1 cellular context compared by ENCODE assay signal in the genomic region with DNA sequence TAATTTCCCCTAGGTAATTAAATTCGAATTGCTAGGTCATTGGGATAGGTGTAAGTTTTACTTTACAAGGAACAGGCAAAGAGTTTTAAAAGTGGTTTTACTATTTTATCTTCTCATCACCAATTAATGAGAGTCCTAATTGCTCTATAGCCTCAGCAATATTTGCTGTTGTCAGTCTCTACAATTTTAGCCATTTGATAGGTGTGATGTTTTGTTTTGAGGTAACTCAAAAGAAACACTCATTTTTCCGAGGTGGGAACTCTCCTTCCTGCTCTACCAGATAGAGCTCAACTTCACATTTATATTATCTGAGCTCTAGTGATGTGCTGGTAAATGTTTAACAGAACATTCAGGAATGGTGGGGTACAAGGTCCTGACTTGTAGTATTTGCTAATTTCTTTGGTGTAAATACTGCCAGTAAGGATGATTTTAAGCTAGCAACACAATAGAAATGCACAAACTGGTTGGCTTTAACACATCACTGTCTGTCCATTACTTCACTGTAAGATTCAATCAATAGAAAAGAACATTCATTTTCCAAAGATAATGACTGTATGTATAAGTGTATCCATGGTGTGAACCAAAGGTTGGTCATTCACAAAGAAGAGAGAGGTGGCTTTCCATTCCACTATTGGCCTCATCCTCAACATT.
A peak's percentile ranks its signal among the peaks of the same experiment; 100 is the strongest.
TF ChIP-seq lines count a peak whose summit lies in the region.

No MANE protein-coding gene starts in this region.

TF ChIP-seq in HepG2, 621 proteins besides CTCF, POLR2A, EP300 and RAD21 (continued from another document and continues in another):
- TF ChIP-seq HOXA9 (CRISPR knock-in tag; IDR thresholded peaks at IDR 0.05; ENCODE audit: borderline replicate concordance) (no peak), FOXO1 (CRISPR knock-in tag; IDR thresholded peaks at IDR 0.05) (peak; percentile 67; the same call in 1 of the 2 replicates), SMAD1 (CRISPR knock-in tag; IDR thresholded peaks at IDR 0.05; ENCODE audit: borderline replicate concordance, low read depth) (no peak), MEF2D (CRISPR knock-in tag; IDR thresholded peaks at IDR 0.05) (no peak), GATAD2A (CRISPR knock-in tag; IDR thresholded peaks at IDR 0.05) (peak; percentile 87), HMGA1 (CRISPR knock-in tag; conservative IDR thresholded peaks at IDR 0.05) (no peak), PRMT3 (CRISPR knock-in tag; IDR thresholded peaks at IDR 0.05; ENCODE audit: borderline replicate concordance, low read depth) (no peak), YEATS2 (CRISPR knock-in tag; IDR thresholded peaks at IDR 0.05; ENCODE audit: borderline replicate concordance) (peak; percentile 13; the same call in 1 of the 2 replicates), RCOR2 (CRISPR knock-in tag; IDR thresholded peaks at IDR 0.05) (peak; percentile 58; the same call in 1 of the 2 replicates), ZNF777 (CRISPR knock-in tag; IDR thresholded peaks at IDR 0.05) (no peak), ZKSCAN8 (CRISPR knock-in tag; IDR thresholded peaks at IDR 0.05; ENCODE audit: borderline replicate concordance) (no peak), MED1 (CRISPR knock-in tag; IDR thresholded peaks at IDR 0.05) (no peak), POLR2G (IDR thresholded peaks at IDR 0.05; ENCODE audit: low read depth, low read length) (0 out of 2 replicates have a peak, but pooled peaks have one; percentile 30), ZNF720 (CRISPR knock-in tag; IDR thresholded peaks at IDR 0.05) (no peak), SOX5 (CRISPR knock-in tag; IDR thresholded peaks at IDR 0.05; ENCODE audit: borderline replicate concordance) (peak; percentile 86), ZNF10 (CRISPR knock-in tag; IDR thresholded peaks at IDR 0.05; ENCODE audit: borderline replicate concordance, low read depth) (no peak), MLX (CRISPR knock-in tag; IDR thresholded peaks at IDR 0.05) (0 out of 2 replicates have a peak, but pooled peaks have one; percentile 21), RXRB (CRISPR knock-in tag; IDR thresholded peaks at IDR 0.05; ENCODE audit: borderline replicate concordance) (peak; percentile 40; the same call in 1 of the 2 replicates), PPARG (CRISPR knock-in tag; conservative IDR thresholded peaks at IDR 0.05) (peak; percentile 18; the same call in 1 of the 2 replicates), ELF3 (CRISPR knock-in tag; IDR thresholded peaks at IDR 0.05) (peak; percentile 70; the same call in 1 of the 2 replicates), NCOA2 (CRISPR knock-in tag; IDR thresholded peaks at IDR 0.05) (peak; percentile 84), ZNF614 (CRISPR knock-in tag; IDR thresholded peaks at IDR 0.05; ENCODE audit: borderline replicate concordance) (peak; percentile 65; the same call in 1 of the 2 replicates), MED8 (CRISPR knock-in tag; IDR thresholded peaks at IDR 0.05; ENCODE audit: insufficient replicate concordance) (no peak), MIXL1 (CRISPR knock-in tag; IDR thresholded peaks at IDR 0.05) (peak; percentile 74; the same call in 1 of the 2 replicates), DPF2 (CRISPR knock-in tag; IDR thresholded peaks at IDR 0.05; ENCODE audit: borderline replicate concordance, low read depth) (peak; percentile 55; the same call in 1 of the 2 replicates), SIX4 (CRISPR knock-in tag; IDR thresholded peaks at IDR 0.05) (no peak), ZNF724P (CRISPR knock-in tag; IDR thresholded peaks at IDR 0.05; ENCODE audit: borderline replicate concordance) (no peak), ERF (CRISPR knock-in tag; IDR thresholded peaks at IDR 0.05) (peak; percentile 48; the same call in 1 of the 2 replicates), ZNF792 (CRISPR knock-in tag; IDR thresholded peaks at IDR 0.05) (peak; percentile 16; the same call in 1 of the 2 replicates), RBM39 (IDR thresholded peaks at IDR 0.05; ENCODE audit: low read depth, low read length, poor library complexity, severe bottlenecking) (no peak), TERF1 (CRISPR knock-in tag; IDR thresholded peaks at IDR 0.05) (no peak), FOXJ3 (CRISPR knock-in tag; IDR thresholded peaks at IDR 0.05; ENCODE audit: borderline replicate concordance) (peak; percentile 29; the same call in 1 of the 2 replicates), RFXANK (CRISPR knock-in tag; IDR thresholded peaks at IDR 0.05) (0 out of 2 replicates have a peak, but pooled peaks have one; percentile 44)
- TF ChIP-seq, protein P1, sequence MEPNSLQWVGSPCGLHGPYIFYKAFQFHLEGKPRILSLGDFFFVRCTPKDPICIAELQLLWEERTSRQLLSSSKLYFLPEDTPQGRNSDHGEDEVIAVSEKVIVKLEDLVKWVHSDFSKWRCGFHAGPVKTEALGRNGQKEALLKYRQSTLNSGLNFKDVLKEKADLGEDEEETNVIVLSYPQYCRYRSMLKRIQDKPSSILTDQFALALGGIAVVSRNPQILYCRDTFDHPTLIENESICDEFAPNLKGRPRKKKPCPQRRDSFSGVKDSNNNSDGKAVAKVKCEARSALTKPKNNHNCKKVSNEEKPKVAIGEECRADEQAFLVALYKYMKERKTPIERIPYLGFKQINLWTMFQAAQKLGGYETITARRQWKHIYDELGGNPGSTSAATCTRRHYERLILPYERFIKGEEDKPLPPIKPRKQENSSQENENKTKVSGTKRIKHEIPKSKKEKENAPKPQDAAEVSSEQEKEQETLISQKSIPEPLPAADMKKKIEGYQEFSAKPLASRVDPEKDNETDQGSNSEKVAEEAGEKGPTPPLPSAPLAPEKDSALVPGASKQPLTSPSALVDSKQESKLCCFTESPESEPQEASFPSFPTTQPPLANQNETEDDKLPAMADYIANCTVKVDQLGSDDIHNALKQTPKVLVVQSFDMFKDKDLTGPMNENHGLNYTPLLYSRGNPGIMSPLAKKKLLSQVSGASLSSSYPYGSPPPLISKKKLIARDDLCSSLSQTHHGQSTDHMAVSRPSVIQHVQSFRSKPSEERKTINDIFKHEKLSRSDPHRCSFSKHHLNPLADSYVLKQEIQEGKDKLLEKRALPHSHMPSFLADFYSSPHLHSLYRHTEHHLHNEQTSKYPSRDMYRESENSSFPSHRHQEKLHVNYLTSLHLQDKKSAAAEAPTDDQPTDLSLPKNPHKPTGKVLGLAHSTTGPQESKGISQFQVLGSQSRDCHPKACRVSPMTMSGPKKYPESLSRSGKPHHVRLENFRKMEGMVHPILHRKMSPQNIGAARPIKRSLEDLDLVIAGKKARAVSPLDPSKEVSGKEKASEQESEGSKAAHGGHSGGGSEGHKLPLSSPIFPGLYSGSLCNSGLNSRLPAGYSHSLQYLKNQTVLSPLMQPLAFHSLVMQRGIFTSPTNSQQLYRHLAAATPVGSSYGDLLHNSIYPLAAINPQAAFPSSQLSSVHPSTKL (CRISPR knock-in tag; IDR thresholded peaks at IDR 0.05) = peak; percentile 83
- TF ChIP-seq, protein P2, sequence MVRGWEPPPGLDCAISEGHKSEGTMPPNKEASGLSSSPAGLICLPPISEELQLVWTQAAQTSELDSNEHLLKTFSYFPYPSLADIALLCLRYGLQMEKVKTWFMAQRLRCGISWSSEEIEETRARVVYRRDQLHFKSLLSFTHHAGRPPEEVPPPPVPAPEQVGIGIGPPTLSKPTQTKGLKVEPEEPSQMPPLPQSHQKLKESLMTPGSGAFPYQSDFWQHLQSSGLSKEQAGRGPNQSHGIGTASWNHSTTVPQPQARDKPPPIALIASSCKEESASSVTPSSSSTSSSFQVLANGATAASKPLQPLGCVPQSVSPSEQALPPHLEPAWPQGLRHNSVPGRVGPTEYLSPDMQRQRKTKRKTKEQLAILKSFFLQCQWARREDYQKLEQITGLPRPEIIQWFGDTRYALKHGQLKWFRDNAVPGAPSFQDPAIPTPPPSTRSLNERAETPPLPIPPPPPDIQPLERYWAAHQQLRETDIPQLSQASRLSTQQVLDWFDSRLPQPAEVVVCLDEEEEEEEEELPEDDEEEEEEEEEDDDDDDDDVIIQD (CRISPR knock-in tag; IDR thresholded peaks at IDR 0.05; ENCODE audit: low read depth) = peak; percentile 64; the same call in 1 of the 2 replicates
- TF ChIP-seq, protein P3, sequence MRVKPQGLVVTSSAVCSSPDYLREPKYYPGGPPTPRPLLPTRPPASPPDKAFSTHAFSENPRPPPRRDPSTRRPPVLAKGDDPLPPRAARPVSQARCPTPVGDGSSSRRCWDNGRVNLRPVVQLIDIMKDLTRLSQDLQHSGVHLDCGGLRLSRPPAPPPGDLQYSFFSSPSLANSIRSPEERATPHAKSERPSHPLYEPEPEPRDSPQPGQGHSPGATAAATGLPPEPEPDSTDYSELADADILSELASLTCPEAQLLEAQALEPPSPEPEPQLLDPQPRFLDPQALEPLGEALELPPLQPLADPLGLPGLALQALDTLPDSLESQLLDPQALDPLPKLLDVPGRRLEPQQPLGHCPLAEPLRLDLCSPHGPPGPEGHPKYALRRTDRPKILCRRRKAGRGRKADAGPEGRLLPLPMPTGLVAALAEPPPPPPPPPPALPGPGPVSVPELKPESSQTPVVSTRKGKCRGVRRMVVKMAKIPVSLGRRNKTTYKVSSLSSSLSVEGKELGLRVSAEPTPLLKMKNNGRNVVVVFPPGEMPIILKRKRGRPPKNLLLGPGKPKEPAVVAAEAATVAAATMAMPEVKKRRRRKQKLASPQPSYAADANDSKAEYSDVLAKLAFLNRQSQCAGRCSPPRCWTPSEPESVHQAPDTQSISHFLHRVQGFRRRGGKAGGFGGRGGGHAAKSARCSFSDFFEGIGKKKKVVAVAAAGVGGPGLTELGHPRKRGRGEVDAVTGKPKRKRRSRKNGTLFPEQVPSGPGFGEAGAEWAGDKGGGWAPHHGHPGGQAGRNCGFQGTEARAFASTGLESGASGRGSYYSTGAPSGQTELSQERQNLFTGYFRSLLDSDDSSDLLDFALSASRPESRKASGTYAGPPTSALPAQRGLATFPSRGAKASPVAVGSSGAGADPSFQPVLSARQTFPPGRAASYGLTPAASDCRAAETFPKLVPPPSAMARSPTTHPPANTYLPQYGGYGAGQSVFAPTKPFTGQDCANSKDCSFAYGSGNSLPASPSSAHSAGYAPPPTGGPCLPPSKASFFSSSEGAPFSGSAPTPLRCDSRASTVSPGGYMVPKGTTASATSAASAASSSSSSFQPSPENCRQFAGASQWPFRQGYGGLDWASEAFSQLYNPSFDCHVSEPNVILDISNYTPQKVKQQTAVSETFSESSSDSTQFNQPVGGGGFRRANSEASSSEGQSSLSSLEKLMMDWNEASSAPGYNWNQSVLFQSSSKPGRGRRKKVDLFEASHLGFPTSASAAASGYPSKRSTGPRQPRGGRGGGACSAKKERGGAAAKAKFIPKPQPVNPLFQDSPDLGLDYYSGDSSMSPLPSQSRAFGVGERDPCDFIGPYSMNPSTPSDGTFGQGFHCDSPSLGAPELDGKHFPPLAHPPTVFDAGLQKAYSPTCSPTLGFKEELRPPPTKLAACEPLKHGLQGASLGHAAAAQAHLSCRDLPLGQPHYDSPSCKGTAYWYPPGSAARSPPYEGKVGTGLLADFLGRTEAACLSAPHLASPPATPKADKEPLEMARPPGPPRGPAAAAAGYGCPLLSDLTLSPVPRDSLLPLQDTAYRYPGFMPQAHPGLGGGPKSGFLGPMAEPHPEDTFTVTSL (CRISPR knock-in tag; IDR thresholded peaks at IDR 0.05; ENCODE audit: borderline replicate concordance) = peak; percentile 95; the same call in 1 of the 2 replicates
- TF ChIP-seq, protein P4, sequence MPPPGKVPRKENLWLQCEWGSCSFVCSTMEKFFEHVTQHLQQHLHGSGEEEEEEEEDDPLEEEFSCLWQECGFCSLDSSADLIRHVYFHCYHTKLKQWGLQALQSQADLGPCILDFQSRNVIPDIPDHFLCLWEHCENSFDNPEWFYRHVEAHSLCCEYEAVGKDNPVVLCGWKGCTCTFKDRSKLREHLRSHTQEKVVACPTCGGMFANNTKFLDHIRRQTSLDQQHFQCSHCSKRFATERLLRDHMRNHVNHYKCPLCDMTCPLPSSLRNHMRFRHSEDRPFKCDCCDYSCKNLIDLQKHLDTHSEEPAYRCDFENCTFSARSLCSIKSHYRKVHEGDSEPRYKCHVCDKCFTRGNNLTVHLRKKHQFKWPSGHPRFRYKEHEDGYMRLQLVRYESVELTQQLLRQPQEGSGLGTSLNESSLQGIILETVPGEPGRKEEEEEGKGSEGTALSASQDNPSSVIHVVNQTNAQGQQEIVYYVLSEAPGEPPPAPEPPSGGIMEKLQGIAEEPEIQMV (CRISPR knock-in tag; IDR thresholded peaks at IDR 0.05; ENCODE audit: low read depth) = no peak
